In genomic region chr4:41748788-41749445, GRCh38 we compare ENCODE assay signal across 18 cellular contexts. TPM values are rescaled to one million over a fixed set of nuclear protein-coding genes. Genes with fewer than 3 reads are reported as not detected.
DNase-seq lines count a peak whose midpoint lies in the region; ATAC-seq and TF ChIP-seq lines count a peak whose summit lies in the region.
"Had no signal": no experiment of that assay in that cellular context is flagged by ENCODE, and none has a peak within 500 bp of the region (broad histone marks: within the 10 kb centered on the region; RNA-seq: fewer than 3 reads in every experiment).

No MANE protein-coding gene starts in this region.

- no peak for ATAC-seq in HG02759 (IDR thresholded peaks at IDR 0.05; ENCODE audit: unreplicated experiment)
- ATAC-seq in GM18858 (IDR thresholded peaks at IDR 0.05; ENCODE audit: unreplicated experiment): no peak

- TF ChIP-seq CTCF in BE2C (IDR thresholded peaks at IDR 0.05; ENCODE audit: low read depth, low read length): no peak

- H3K27me3 ChIP-seq in BE2C (no peaks in the 10 kb centered on the region), iPS-15b (ENCODE audit: control insufficient read depth, insufficient read depth, low read length) (peaks cover 97% of the 10 kb centered on the region)

- H3K9me3 ChIP-seq in BE2C (no peaks in the 10 kb centered on the region), iPS-15b (ENCODE audit: control insufficient read depth, insufficient read depth, low read length) (no peaks in the 10 kb centered on the region)
- H3K9me3 ChIP-seq: Peyer's patch had no signal

- no peak overlapping the region for H3K9ac ChIP-seq in iPS-15b (ENCODE audit: low read depth, low read length)

- peak overlapping the region; percentile 72 for H3K4me3 ChIP-seq in BE2C (ENCODE audit: low read depth, low read length)
- peak overlapping the region; percentile 13 for H3K4me3 ChIP-seq in iPS-15b (ENCODE audit: low read depth, low read length)
- H3K4me3 ChIP-seq: Peyer's patch had no signal

- H3K36me3 ChIP-seq in BE2C (peaks cover 34% of the 10 kb centered on the region), iPS-15b (ENCODE audit: control insufficient read depth, insufficient read depth, low read length) (no peaks in the 10 kb centered on the region)
- H3K36me3 ChIP-seq: Peyer's patch had no signal

- H3K4me1 ChIP-seq in BE2C (peaks cover 17% of the 10 kb centered on the region), iPS-15b (ENCODE audit: control insufficient read depth, insufficient read depth, low read length) (peaks cover 13% of the 10 kb centered on the region)
- H3K4me1 ChIP-seq: Peyer's patch had no signal

- DNase-seq in BE2C (peak; percentile 67), ELF-1 (ENCODE audit: low read depth, low spot score) (peak; percentile 58), NCI-H82 treated with DMSO at 0.1 percent for 48 hours (lab: John Stamatoyannopoulos, UW; ENCODE audit: unreplicated experiment) (peak; percentile 99), occipital lobe (lab: John Stamatoyannopoulos, UW) (no peak), COLO829 (ENCODE audit: low spot score) (no peak)
- DNase-seq: CD8-positive, alpha-beta memory T cell; HCEC 1CT; Karpas-422; MM.1S; NCI-H2227 treated with DMSO at 0.1 percent for 48 hours; NCI-H526; Peyer's patch; Right ventricle myocardium superior had no signal

RNA-seq across cellular contexts. Expression of gene PHOX2B, which starts 0.4 kb away (rescaled TPM):
- polyA plus RNA-seq in BE2C (2012; ENCODE audit: insufficient read depth, insufficient read length, low read depth): 33.5 TPM
- total RNA-seq in occipital lobe: not detected
- total RNA-seq: CD8-positive, alpha-beta memory T cell; Right ventricle myocardium superior had no signal
- polyA plus RNA-seq: AG04450; BJ; CD8-positive, alpha-beta memory T cell had no signal

Comparison
In these comparisons a context has a peak if more than half of its experiments do, and no peak if none do; other contexts are left out.
1. DNase-seq: peak in BE2C (single experiment), ELF-1 (single experiment) and NCI-H82 treated with DMSO at 0.1 percent for 48 hours (single experiment); none in occipital lobe (single experiment) and COLO829 (single experiment).